ENCODE assay signal across 6 cellular contexts in genomic region chr1:97231354-97231753, GRCh38.
DNase-seq lines count a peak whose midpoint lies in the region; ATAC-seq and TF ChIP-seq lines count a peak whose summit lies in the region.
"Not testable (repeated sequence)": the region's sequence is repeated elsewhere in the genome, so short reads cannot be mapped to it uniquely, and the experiment has no call there.

No MANE protein-coding gene starts in this region.

- TF ChIP-seq CTCF in activated CD8-positive, alpha-beta T cell treated with anti-CD3 and anti-CD28 coated beads for 36 hours (IDR thresholded peaks at IDR 0.05); foreskin keratinocyte (conservative IDR thresholded peaks at IDR 0.05); nephron progenitor cell (IDR thresholded peaks at IDR 0.05): not testable (repeated sequence)

- CTCF ChIA-PET in activated CD8-positive, alpha-beta T cell treated with anti-CD3 and anti-CD28 coated beads for 36 hours (lab: Charles Lee), result not testable (repeated sequence)

- H3K27ac Mint-ChIP-seq in activated CD8-positive, alpha-beta T cell treated with anti-CD3 and anti-CD28 coated beads for 36 hours; activated T-helper 17 cell treated with anti-CD3 and anti-CD28 coated beads, Interleukin-2, amount 50 U/mL, for 72 hours: not testable (repeated sequence)
- peak overlapping the region; percentile 59 for H3K27ac Mint-ChIP-seq in nephron progenitor cell

- not testable (repeated sequence) for H3K27me3 Mint-ChIP-seq in activated CD8-positive, alpha-beta T cell treated with anti-CD3 and anti-CD28 coated beads for 36 hours; activated T-helper 17 cell treated with anti-CD3 and anti-CD28 coated beads, Interleukin-2, amount 50 U/mL, for 72 hours; nephron progenitor cell (ENCODE audit: low read depth, poor library complexity)

- intact Hi-C loops in activated CD8-positive, alpha-beta T cell treated with anti-CD3 and anti-CD28 coated beads for 36 hours (cut with micrococcal nuclease), result not testable (repeated sequence)

- H3K4me3 Mint-ChIP-seq in activated CD8-positive, alpha-beta T cell treated with anti-CD3 and anti-CD28 coated beads for 36 hours; activated T-helper 17 cell treated with anti-CD3 and anti-CD28 coated beads, Interleukin-2, amount 50 U/mL, for 72 hours; nephron progenitor cell: not testable (repeated sequence)

- DNase-seq in HK-2 (ENCODE audit: unreplicated experiment) (peak; percentile 2), NCI-H82 (lab: John Stamatoyannopoulos, UW) (peak; percentile 30)
- peak; percentile 6 for DNase-seq in activated CD8-positive, alpha-beta T cell treated with anti-CD3 and anti-CD28 coated beads for 36 hours
- not testable (repeated sequence) for DNase-seq in foreskin keratinocyte, nephron progenitor cell

- ATAC-seq in activated CD8-positive, alpha-beta T cell treated with anti-CD3 and anti-CD28 coated beads for 36 hours, result peak; percentile 17
- peak; percentile 75 for ATAC-seq in activated T-helper 17 cell treated with anti-CD3 and anti-CD28 coated beads, Interleukin-2, amount 50 U/mL, for 72 hours (replicated peaks)
- ATAC-seq in foreskin keratinocyte, result peak; percentile 19

- POLR2A ChIA-PET in activated CD8-positive, alpha-beta T cell treated with anti-CD3 and anti-CD28 coated beads for 36 hours (lab: Charles Lee), result not testable (repeated sequence)

- not testable (repeated sequence) for H3K4me1 Mint-ChIP-seq in activated CD8-positive, alpha-beta T cell treated with anti-CD3 and anti-CD28 coated beads for 36 hours (ENCODE audit: low read depth); activated T-helper 17 cell treated with anti-CD3 and anti-CD28 coated beads, Interleukin-2, amount 50 U/mL, for 72 hours; nephron progenitor cell

- H3K4me1 ChIP-seq in foreskin keratinocyte, result not testable (repeated sequence)

- not testable (repeated sequence) for H3K9me3 Mint-ChIP-seq in activated CD8-positive, alpha-beta T cell treated with anti-CD3 and anti-CD28 coated beads for 36 hours; activated T-helper 17 cell treated with anti-CD3 and anti-CD28 coated beads, Interleukin-2, amount 50 U/mL, for 72 hours; nephron progenitor cell

- not testable (repeated sequence) for H3K27ac ChIP-seq in foreskin keratinocyte

- H3K36me3 Mint-ChIP-seq in activated CD8-positive, alpha-beta T cell treated with anti-CD3 and anti-CD28 coated beads for 36 hours (ENCODE audit: low read depth), result peaks cover 22% of the 10 kb centered on the region
- H3K36me3 Mint-ChIP-seq in activated T-helper 17 cell treated with anti-CD3 and anti-CD28 coated beads, Interleukin-2, amount 50 U/mL, for 72 hours (ENCODE audit: low read depth), result peaks cover 45% of the 10 kb centered on the region
- H3K36me3 Mint-ChIP-seq in nephron progenitor cell (ENCODE audit: low read depth), result not testable (repeated sequence)

- not testable (repeated sequence) for H3K27me3 ChIP-seq in foreskin keratinocyte

Comparison
In these comparisons a context has a peak if more than half of its experiments do, and no peak if none do; other contexts are left out.
1. ATAC-seq: peak in every context shown above with its lines; median percentile 75 in activated T-helper 17 cell treated with anti-CD3 and anti-CD28 coated beads, Interleukin-2, amount 50 U/mL, for 72 hours; 19 in foreskin keratinocyte; 17 in activated CD8-positive, alpha-beta T cell treated with anti-CD3 and anti-CD28 coated beads for 36 hours.